In the genomic region with DNA sequence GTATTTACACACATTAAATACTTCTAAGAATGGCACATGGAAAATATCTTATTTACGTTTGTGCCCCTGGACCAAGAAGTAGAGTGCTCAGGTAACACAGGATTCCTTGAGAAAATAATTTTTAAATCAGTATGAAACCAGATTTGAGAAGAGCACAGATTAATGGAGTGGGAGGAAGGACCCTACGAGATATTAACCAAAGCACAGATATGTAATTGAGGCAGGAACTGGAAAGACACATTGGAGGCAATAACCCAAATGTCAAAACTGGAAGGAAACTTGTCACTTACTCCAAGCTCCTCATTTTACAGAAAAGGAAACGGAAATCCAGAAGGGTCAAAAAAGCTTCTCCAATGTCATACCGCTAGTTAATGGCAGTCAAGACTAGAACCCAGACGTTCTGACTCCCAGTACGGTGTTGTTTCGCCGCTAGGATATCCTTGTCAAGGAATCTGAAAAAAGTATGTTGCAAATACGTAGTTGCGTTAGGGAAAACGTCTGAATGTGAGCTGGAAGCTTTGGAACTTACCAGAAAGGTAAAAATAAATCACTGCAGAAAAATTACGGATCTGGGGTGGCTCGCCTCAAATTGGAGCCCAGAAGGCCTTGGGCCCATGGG, we compare ENCODE assay signal across 8 cellular contexts. TPM values are rescaled to one million over a fixed set of nuclear protein-coding genes. Genes with fewer than 3 reads are reported as not detected.
A peak's percentile ranks its signal among the peaks of the same experiment; 100 is the strongest.
DNase-seq lines count a peak whose midpoint lies in the region; ATAC-seq and TF ChIP-seq lines count a peak whose summit lies in the region.

No MANE protein-coding gene starts in this region.

- peak overlapping the region; percentile 81 for H3K4me3 ChIP-seq in GM06990 (replicated peaks; ENCODE audit: low read depth, low read length)
- peak overlapping the region; percentile 85 for H3K4me3 ChIP-seq in PC-9
- H3K4me3 ChIP-seq in endodermal cell (ENCODE audit: low read length), result peak overlapping the region; percentile 94
- H3K4me3 ChIP-seq in neutrophil (ENCODE audit: low read depth in 1 of 2, low read length in 1 of 2), result peak overlapping the region; percentile 72 to 76

- CTCF ChIA-PET in PC-9 (lab: Charles Lee), result no interaction called here

- H3K4me1 ChIP-seq in PC-9 (replicated peaks; ENCODE audit: insufficient read depth), result peaks cover 14% of the 10 kb centered on the region
- H3K4me1 ChIP-seq in endodermal cell (ENCODE audit: control insufficient read depth, insufficient read depth, low read length), result no peaks in the 10 kb centered on the region
- H3K4me1 ChIP-seq in neutrophil (ENCODE audit: control insufficient read depth in 1 of 2, insufficient read depth in 1 of 2, low read depth in 1 of 2, low read length in 1 of 2), result peaks cover 7 to 15% of the 10 kb centered on the region in 2 experiments

- peak overlapping the region; percentile 93 for H3K4me3 Mint-ChIP-seq in endodermal cell

- H3K27ac Mint-ChIP-seq in endodermal cell, result peak overlapping the region; percentile 96

- no peaks in the 10 kb centered on the region for H3K9me2 ChIP-seq in PC-9 (ENCODE audit: insufficient read depth)

- H3K9ac ChIP-seq in endodermal cell (ENCODE audit: extremely low read depth, low read length, poor library complexity, severe bottlenecking), result peak overlapping the region; percentile 83

- ATAC-seq in GM18498 (IDR thresholded peaks at IDR 0.05; ENCODE audit: unreplicated experiment) (no peak), GM21737 (IDR thresholded peaks at IDR 0.05; ENCODE audit: unreplicated experiment) (no peak), GM21381 (IDR thresholded peaks at IDR 0.05; ENCODE audit: unreplicated experiment) (no peak)

- H3K36me3 ChIP-seq in GM06990 (ENCODE audit: control insufficient read depth, insufficient read depth, low read length) (peaks cover 5% of the 10 kb centered on the region), PC-9 (ENCODE audit: low read depth) (peaks cover 10% of the 10 kb centered on the region; the same call in 1 of the 2 replicates), endodermal cell (ENCODE audit: control insufficient read depth, insufficient read depth, low read length) (peaks cover 19% of the 10 kb centered on the region), neutrophil (peaks cover 9% of the 10 kb centered on the region)

- H3K27ac ChIP-seq in PC-9 (peak overlapping the region; percentile 64), endodermal cell (ENCODE audit: low read depth, low read length) (peak overlapping the region; percentile 12), neutrophil (peak overlapping the region; percentile 85)

- H3K27me3 ChIP-seq in GM06990 (replicated peaks; ENCODE audit: control insufficient read depth, insufficient read depth, low read length) (no peaks in the 10 kb centered on the region), PC-9 (ENCODE audit: insufficient read depth, low read depth) (no peaks in the 10 kb centered on the region), endodermal cell (ENCODE audit: control insufficient read depth, insufficient read depth, low read length, poor library complexity, severe bottlenecking) (no peaks in the 10 kb centered on the region), neutrophil (no peaks in the 10 kb centered on the region)

- H3K9me3 ChIP-seq in PC-9 (ENCODE audit: insufficient read depth, low read depth), result no peaks in the 10 kb centered on the region
- H3K9me3 ChIP-seq in endodermal cell (ENCODE audit: control insufficient read depth, low read length), result no peaks in the 10 kb centered on the region
- H3K9me3 ChIP-seq in neutrophil, result no peaks in the 10 kb centered on the region

- H3K4me1 Mint-ChIP-seq in endodermal cell, result peaks cover 1% of the 10 kb centered on the region

- no peaks in the 10 kb centered on the region for H4K20me1 ChIP-seq in PC-9 (ENCODE audit: insufficient read depth)

- peaks cover 28% of the 10 kb centered on the region for H3F3A ChIP-seq in PC-9 (ENCODE audit: insufficient read depth, low read depth)

- no TSS peak for BruUV-seq in PC-9 (replicated peaks; lab: Mats Ljungman, UMichigan)

- TF ChIP-seq CTCF in GM06990 (IDR thresholded peaks at IDR 0.05; ENCODE audit: insufficient read depth, low read length, poor library complexity, severe bottlenecking) (no peak), PC-9 (conservative IDR thresholded peaks at IDR 0.05) (no peak), endodermal cell (conservative IDR thresholded peaks at IDR 0.05) (no peak), neutrophil (IDR thresholded peaks at IDR 0.05) (no peak)

- POLR2A ChIA-PET in PC-9 (lab: Charles Lee; ENCODE audit: unreplicated experiment), result interaction anchor here (0.5 to 0.6 kb wide), 2 partner anchors 9 to 12 kb away, joined by 4 to 7 read pairs; no protein-coding TSS in a partner anchor

- H3K79me2 ChIP-seq in PC-9 (ENCODE audit: low read depth), result peaks cover 21% of the 10 kb centered on the region

- intact Hi-C loops in PC-9 (cut with micrococcal nuclease; ENCODE audit: unreplicated experiment), result loop anchor here (2.0 to 10.0 kb wide), 4 partner anchors 156 to 866 kb away; a partner anchor contains a TSS

- peak overlapping the region; percentile 92 for H3K4me2 ChIP-seq in PC-9

- peaks cover 1% of the 10 kb centered on the region for H3K9me3 Mint-ChIP-seq in endodermal cell

- no peak for DNase-seq in GM06990 (ENCODE audit: extremely low read depth, insufficient read length)
- DNase-seq in PC-9, result no peak
- no peak for DNase-seq in endodermal cell
- no peak for DNase-seq in EL

- no peaks in the 10 kb centered on the region for H3K27me3 Mint-ChIP-seq in endodermal cell (ENCODE audit: insufficient read depth)

- H2AFZ ChIP-seq in PC-9, result peak overlapping the region; percentile 95

- H3K36me3 Mint-ChIP-seq in endodermal cell (ENCODE audit: low read depth), result peaks cover 21% of the 10 kb centered on the region

- 21% methylated on average over 12 to 13 of the region's 13 CpGs for WGBS in endodermal cell (ENCODE audit: insufficient coverage in 1 of 2, insufficient read length in 1 of 2), 2 experiments

RNA-seq across cellular contexts. Expression of a gene that starts 0.6 kb away (rescaled TPM):
- total RNA-seq in PC-9 (2021) (44.6 and 52.0 TPM in 2 replicates), endodermal cell (10 to 100 TPM; 30.7 to 35.3 TPM)
- 27.2 TPM for polyA plus RNA-seq in endodermal cell (2013, experiment 1 of 2)
- 24.5 TPM for polyA plus RNA-seq in endodermal cell (2013, experiment 2 of 2)

RNA-seq across cellular contexts. Expression of a gene that starts 35.9 kb away (rescaled TPM):
- total RNA-seq in PC-9 (2021), result 1,269 and 1,616 TPM in 2 replicates
- 1,000 to 10,000 TPM; 1,231 to 1,254 TPM for total RNA-seq in endodermal cell
- 1,975 TPM for polyA plus RNA-seq in endodermal cell (2013, experiment 1 of 2)
- 1,984 TPM for polyA plus RNA-seq in endodermal cell (2013, experiment 2 of 2)

RNA-seq across cellular contexts. Expression of a gene that starts 36.3 kb away (rescaled TPM):
- 20.5 and 27.1 TPM in 2 replicates for total RNA-seq in PC-9 (2021)
- 10 to 100 TPM; 15.4 to 17.9 TPM for total RNA-seq in endodermal cell
- polyA plus RNA-seq in endodermal cell (2013, experiment 1 of 2), result 10.5 TPM
- 9.7 TPM for polyA plus RNA-seq in endodermal cell (2013, experiment 2 of 2)

Comparison
In these comparisons a context has a peak if more than half of its experiments do, and no peak if none do; other contexts are left out.
1. H3K27ac ChIP-seq: peak in every context shown above with its lines; median percentile 85 in neutrophil; 64 in PC-9; 12 in endodermal cell.